ENCODE assay signal across 10 cellular contexts in the genomic region with DNA sequence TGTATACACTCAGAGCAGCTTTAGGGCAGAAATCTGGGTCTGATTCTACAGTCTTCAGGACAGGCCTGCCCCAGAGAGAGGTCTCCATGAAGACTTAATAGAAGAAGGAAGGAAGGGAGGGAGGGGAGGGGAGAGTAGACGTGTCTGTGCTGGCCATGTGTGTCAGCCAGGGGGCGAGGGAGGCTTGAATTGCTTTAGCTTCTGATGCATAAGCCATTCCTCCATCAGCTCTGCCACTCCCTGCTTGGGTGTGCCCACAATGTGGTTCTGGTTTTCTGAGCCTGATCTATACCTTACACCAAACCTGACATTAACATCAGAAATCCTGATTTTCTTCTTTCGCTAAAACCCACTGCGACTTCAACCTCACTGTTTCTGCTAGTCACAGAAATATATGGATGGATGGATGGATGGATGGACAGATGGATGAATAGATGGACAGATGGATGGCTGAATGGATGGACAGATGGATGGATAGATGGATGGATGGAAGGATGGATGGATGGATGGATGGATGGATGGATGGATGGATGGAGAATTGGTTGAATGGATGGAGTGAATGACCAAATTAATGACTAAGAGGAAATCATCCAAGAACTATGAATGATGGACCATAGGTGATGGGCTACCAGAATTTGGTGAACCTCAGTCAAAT. TPM values are rescaled to one million over a fixed set of nuclear protein-coding genes. Genes with fewer than 3 reads are reported as not detected.
DNase-seq lines count a peak whose midpoint lies in the region; ATAC-seq, FAIRE-seq and TF ChIP-seq lines count a peak whose summit lies in the region.
"Had no signal": no experiment of that assay in that cellular context is flagged by ENCODE, and none has a peak within 500 bp of the region (broad histone marks: within the 10 kb centered on the region; RNA-seq: fewer than 3 reads in every experiment).

No MANE protein-coding gene starts in this region.

- H3K27ac ChIP-seq in GM23248 = peak overlapping the region; percentile 92
- peak overlapping the region; percentile 75 for H3K27ac ChIP-seq in psoas muscle
- H3K27ac ChIP-seq: KMS-11 had no signal

- TF ChIP-seq CTCF in psoas muscle (IDR thresholded peaks at IDR 0.05) (no peak), D721Med (IDR thresholded peaks at IDR 0.05; ENCODE audit: insufficient read depth, missing control alignments) (no peak)

- peak overlapping the region; percentile 66 for H3K9ac ChIP-seq in GM23248
- H3K9ac ChIP-seq: KMS-11 had no signal

- H3K27me3 ChIP-seq in GM23248 (replicated peaks; ENCODE audit: insufficient read depth) = no peaks in the 10 kb centered on the region
- H3K27me3 ChIP-seq in psoas muscle (ENCODE audit: insufficient read depth in 3 of 3, low read length in 2 of 3) = no peaks in the 10 kb centered on the region

- H3K9me3 ChIP-seq in GM23248 (ENCODE audit: low read depth) = no peaks in the 10 kb centered on the region
- no peaks in the 10 kb centered on the region for H3K9me3 ChIP-seq in psoas muscle

- intact Hi-C loops in psoas muscle (cut with DNase I) = no loop called here

- 56 to 58% methylated on average over 4 of the region's 4 CpGs for WGBS in GM23248 (ENCODE audit: low coverage in 1 of 2, low lambda C conversion rate in 2 of 2, missing lambda C conversion rate in 2 of 2), 2 experiments
- WGBS in psoas muscle, 3 donors = 64 to 70% (median 65%) methylated on average over 4 of the region's 4 CpGs

- no peaks in the 10 kb centered on the region for H3K79me2 ChIP-seq in GM23248 (ENCODE audit: insufficient read depth)

- H2AFZ ChIP-seq in GM23248 = no peak overlapping the region

- H3K4me3 ChIP-seq in GM23248 (peak overlapping the region; percentile 29; the same call in 1 of the 2 replicates), psoas muscle (no peak overlapping the region)

- DNase-seq in GM23248 = peak; percentile 82
- DNase-seq in NCI-H69 (lab: John Stamatoyannopoulos, UW) = peak; percentile 68
- no peak for DNase-seq in psoas muscle
- DNase-seq in D721Med (ENCODE audit: insufficient read length, low spot score) = no peak
- DNase-seq in C1 segment of cervical spinal cord (lab: John Stamatoyannopoulos, UW) = no peak
- DNase-seq: activated CD4-positive, alpha-beta T cell treated with anti-CD3 and anti-CD28 coated beads, Interleukin-2, amount 50 U/mL, for 4 hours had no signal

- ATAC-seq in esophagus mucosa (peak; percentile 82), psoas muscle (peak; percentile 9 to 31 (median 18)), GM21786 (IDR thresholded peaks at IDR 0.05; ENCODE audit: unreplicated experiment) (no peak), HG02885 (IDR thresholded peaks at IDR 0.05; ENCODE audit: poor library complexity, unreplicated experiment) (no peak)

- H3K36me3 ChIP-seq in GM23248 (ENCODE audit: low read depth) = no peaks in the 10 kb centered on the region
- no peaks in the 10 kb centered on the region for H3K36me3 ChIP-seq in psoas muscle (ENCODE audit: insufficient read depth in 1 of 2, low read depth in 1 of 2)

- H3K9me2 ChIP-seq in GM23248 (ENCODE audit: insufficient read depth) = no peaks in the 10 kb centered on the region

- H3K4me1 ChIP-seq in GM23248 (ENCODE audit: insufficient read depth) = peaks cover 59% of the 10 kb centered on the region
- H3K4me1 ChIP-seq in psoas muscle = peaks cover 21% of the 10 kb centered on the region

- no peaks in the 10 kb centered on the region for H4K20me1 ChIP-seq in GM23248 (ENCODE audit: insufficient read depth)

- H3F3A ChIP-seq in GM23248 (ENCODE audit: insufficient read depth) = peaks cover 24% of the 10 kb centered on the region

- FAIRE-seq in D721Med (lab: Jason Lieb, UNC) = no peak

- in situ Hi-C loops in GM23248 (cut with MboI) = loop anchor here (10.0 kb wide), 1 partner anchor 145 kb away; no protein-coding TSS in a partner anchor

- H3K4me2 ChIP-seq in GM23248 (ENCODE audit: unreplicated experiment) = peak overlapping the region; percentile 41
- H3K4me2 ChIP-seq: KMS-11 had no signal

RNA-seq across cellular contexts. Expression of a gene that starts 56.5 kb away (rescaled TPM):
- total RNA-seq in GM23248 (2014; rRNA removed; shearing (Covaris generic)) = 2.3 and 3.7 TPM in 2 replicates
- polyA plus RNA-seq in GM23248 (2016; fragmentation: Nextera tagmentation; extraction: Ambion mirVana) (0.24 TPM in 2 replicates), psoas muscle (1 to 10 TPM; 2.3 to 7.2 (median 3.3) TPM)
- total RNA-seq in esophagus mucosa (5.7 TPM), psoas muscle (10 to 100 TPM in 1 of 4 donors, 1 to 10 TPM in 3; 5.1 to 14.2 (median 7.8) TPM)

Comparison
In these comparisons a context has a peak if more than half of its experiments do, and no peak if none do; other contexts are left out.
1. DNase-seq: peak in GM23248 (single experiment) and NCI-H69 (single experiment); none in psoas muscle (0 of 2), D721Med (single experiment) and C1 segment of cervical spinal cord (0 of 14).
2. ATAC-seq: peak in esophagus mucosa (single experiment) and psoas muscle (4 of 4); none in GM21786 (single experiment) and HG02885 (single experiment).